Comparison of ENCODE assay signal across 1 cellular context in the genomic region with DNA sequence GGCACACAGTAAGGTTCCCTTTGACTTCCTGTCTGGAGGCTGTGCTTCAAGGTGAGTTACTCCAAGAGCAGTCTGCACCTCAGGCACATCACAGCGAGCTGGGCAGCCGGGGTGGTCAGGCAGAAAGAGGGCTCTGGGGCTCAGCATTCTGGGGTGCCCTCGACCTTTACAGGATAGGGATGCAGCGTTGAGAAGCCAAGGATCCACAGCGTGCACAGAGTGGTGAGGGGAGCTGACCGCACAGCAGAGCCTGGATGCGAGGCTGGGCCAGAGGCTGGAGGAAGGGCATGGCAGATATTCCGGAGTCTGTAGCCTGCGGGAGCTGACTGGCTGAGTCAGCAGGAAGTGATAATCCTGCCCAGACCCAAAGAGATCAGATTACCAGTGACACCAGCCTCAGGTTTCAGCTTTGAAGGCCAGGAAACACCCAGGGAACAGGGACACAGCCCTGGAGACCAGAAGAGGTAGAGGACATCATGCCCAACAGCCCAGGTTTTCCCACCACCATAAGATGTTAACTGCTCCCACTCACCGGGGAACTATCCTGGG.
TF ChIP-seq lines count a peak whose summit lies in the region.

No MANE protein-coding gene starts in this region.

TF ChIP-seq in K562, 482 proteins besides CTCF, POLR2A, EP300 and RAD21 (continued from another document and continues in another):
- TF ChIP-seq, protein P1, sequence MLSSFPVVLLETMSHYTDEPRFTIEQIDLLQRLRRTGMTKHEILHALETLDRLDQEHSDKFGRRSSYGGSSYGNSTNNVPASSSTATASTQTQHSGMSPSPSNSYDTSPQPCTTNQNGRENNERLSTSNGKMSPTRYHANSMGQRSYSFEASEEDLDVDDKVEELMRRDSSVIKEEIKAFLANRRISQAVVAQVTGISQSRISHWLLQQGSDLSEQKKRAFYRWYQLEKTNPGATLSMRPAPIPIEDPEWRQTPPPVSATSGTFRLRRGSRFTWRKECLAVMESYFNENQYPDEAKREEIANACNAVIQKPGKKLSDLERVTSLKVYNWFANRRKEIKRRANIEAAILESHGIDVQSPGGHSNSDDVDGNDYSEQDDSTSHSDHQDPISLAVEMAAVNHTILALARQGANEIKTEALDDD (IDR thresholded peaks at IDR 0.05) = 0 out of 2 replicates have a peak, but pooled peaks have one; percentile 17
- TF ChIP-seq NFYB (IDR thresholded peaks at IDR 0.05; ENCODE audit: extremely low read depth, insufficient read length) = peak; percentile 38
- no peak for TF ChIP-seq CHD1 (IDR thresholded peaks at IDR 0.05; ENCODE audit: low read length)
- TF ChIP-seq, protein P2, sequence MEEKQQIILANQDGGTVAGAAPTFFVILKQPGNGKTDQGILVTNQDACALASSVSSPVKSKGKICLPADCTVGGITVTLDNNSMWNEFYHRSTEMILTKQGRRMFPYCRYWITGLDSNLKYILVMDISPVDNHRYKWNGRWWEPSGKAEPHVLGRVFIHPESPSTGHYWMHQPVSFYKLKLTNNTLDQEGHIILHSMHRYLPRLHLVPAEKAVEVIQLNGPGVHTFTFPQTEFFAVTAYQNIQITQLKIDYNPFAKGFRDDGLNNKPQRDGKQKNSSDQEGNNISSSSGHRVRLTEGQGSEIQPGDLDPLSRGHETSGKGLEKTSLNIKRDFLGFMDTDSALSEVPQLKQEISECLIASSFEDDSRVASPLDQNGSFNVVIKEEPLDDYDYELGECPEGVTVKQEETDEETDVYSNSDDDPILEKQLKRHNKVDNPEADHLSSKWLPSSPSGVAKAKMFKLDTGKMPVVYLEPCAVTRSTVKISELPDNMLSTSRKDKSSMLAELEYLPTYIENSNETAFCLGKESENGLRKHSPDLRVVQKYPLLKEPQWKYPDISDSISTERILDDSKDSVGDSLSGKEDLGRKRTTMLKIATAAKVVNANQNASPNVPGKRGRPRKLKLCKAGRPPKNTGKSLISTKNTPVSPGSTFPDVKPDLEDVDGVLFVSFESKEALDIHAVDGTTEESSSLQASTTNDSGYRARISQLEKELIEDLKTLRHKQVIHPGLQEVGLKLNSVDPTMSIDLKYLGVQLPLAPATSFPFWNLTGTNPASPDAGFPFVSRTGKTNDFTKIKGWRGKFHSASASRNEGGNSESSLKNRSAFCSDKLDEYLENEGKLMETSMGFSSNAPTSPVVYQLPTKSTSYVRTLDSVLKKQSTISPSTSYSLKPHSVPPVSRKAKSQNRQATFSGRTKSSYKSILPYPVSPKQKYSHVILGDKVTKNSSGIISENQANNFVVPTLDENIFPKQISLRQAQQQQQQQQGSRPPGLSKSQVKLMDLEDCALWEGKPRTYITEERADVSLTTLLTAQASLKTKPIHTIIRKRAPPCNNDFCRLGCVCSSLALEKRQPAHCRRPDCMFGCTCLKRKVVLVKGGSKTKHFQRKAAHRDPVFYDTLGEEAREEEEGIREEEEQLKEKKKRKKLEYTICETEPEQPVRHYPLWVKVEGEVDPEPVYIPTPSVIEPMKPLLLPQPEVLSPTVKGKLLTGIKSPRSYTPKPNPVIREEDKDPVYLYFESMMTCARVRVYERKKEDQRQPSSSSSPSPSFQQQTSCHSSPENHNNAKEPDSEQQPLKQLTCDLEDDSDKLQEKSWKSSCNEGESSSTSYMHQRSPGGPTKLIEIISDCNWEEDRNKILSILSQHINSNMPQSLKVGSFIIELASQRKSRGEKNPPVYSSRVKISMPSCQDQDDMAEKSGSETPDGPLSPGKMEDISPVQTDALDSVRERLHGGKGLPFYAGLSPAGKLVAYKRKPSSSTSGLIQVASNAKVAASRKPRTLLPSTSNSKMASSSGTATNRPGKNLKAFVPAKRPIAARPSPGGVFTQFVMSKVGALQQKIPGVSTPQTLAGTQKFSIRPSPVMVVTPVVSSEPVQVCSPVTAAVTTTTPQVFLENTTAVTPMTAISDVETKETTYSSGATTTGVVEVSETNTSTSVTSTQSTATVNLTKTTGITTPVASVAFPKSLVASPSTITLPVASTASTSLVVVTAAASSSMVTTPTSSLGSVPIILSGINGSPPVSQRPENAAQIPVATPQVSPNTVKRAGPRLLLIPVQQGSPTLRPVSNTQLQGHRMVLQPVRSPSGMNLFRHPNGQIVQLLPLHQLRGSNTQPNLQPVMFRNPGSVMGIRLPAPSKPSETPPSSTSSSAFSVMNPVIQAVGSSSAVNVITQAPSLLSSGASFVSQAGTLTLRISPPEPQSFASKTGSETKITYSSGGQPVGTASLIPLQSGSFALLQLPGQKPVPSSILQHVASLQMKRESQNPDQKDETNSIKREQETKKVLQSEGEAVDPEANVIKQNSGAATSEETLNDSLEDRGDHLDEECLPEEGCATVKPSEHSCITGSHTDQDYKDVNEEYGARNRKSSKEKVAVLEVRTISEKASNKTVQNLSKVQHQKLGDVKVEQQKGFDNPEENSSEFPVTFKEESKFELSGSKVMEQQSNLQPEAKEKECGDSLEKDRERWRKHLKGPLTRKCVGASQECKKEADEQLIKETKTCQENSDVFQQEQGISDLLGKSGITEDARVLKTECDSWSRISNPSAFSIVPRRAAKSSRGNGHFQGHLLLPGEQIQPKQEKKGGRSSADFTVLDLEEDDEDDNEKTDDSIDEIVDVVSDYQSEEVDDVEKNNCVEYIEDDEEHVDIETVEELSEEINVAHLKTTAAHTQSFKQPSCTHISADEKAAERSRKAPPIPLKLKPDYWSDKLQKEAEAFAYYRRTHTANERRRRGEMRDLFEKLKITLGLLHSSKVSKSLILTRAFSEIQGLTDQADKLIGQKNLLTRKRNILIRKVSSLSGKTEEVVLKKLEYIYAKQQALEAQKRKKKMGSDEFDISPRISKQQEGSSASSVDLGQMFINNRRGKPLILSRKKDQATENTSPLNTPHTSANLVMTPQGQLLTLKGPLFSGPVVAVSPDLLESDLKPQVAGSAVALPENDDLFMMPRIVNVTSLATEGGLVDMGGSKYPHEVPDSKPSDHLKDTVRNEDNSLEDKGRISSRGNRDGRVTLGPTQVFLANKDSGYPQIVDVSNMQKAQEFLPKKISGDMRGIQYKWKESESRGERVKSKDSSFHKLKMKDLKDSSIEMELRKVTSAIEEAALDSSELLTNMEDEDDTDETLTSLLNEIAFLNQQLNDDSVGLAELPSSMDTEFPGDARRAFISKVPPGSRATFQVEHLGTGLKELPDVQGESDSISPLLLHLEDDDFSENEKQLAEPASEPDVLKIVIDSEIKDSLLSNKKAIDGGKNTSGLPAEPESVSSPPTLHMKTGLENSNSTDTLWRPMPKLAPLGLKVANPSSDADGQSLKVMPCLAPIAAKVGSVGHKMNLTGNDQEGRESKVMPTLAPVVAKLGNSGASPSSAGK (IDR thresholded peaks at IDR 0.05) = peak; percentile 68
- TF ChIP-seq RBFOX2 (IDR thresholded peaks at IDR 0.05; ENCODE audit: low read depth, low read length) = peak; percentile 53
- TF ChIP-seq CBX3 (IDR thresholded peaks at IDR 0.05; ENCODE audit: borderline replicate concordance in 1 of 2, low read length in 2 of 2) = peak in 1 of 2 experiments; percentile 68; a peak in 1 of 3 replicates
- no peak for TF ChIP-seq ETS2 (tag; IDR thresholded peaks at IDR 0.05; ENCODE audit: borderline replicate concordance, poor library complexity, severe bottlenecking)
- TF ChIP-seq TEAD4 (IDR thresholded peaks at IDR 0.05; ENCODE audit: low read length) = peak; percentile 33; the same call in 1 of the 2 replicates
- no peak for TF ChIP-seq TEAD4 (CRISPR knock-in tag; IDR thresholded peaks at IDR 0.05; ENCODE audit: borderline replicate concordance)
- TF ChIP-seq CBX1 (IDR thresholded peaks at IDR 0.05; ENCODE audit: low read depth) = 0 out of 2 replicates have a peak, but pooled peaks have one; percentile 46
- TF ChIP-seq FOXM1 (IDR thresholded peaks at IDR 0.05; ENCODE audit: low read depth) = 0 out of 2 replicates have a peak, but pooled peaks have one; percentile 21
- no peak for TF ChIP-seq FOXM1 (CRISPR knock-in tag; IDR thresholded peaks at IDR 0.05; ENCODE audit: low read depth)
- no peak for TF ChIP-seq ZNF668 (CRISPR knock-in tag; IDR thresholded peaks at IDR 0.05)
- no peak for TF ChIP-seq KAT8 (IDR thresholded peaks at IDR 0.05; ENCODE audit: low read depth)
- no peak for TF ChIP-seq SP2 (IDR thresholded peaks at IDR 0.05; ENCODE audit: extremely low read depth, low read depth, low read length, poor library complexity, severe bottlenecking)
- no peak for TF ChIP-seq ZFPM2 (CRISPR knock-in tag; IDR thresholded peaks at IDR 0.05)
- 0 out of 2 replicates have a peak, but pooled peaks have one; percentile 37 for TF ChIP-seq HDAC8 (tag; IDR thresholded peaks at IDR 0.05)
- no peak for TF ChIP-seq FIP1L1 (IDR thresholded peaks at IDR 0.05; ENCODE audit: low read depth, low read length, poor library complexity, severe bottlenecking)
- TF ChIP-seq, protein P3, sequence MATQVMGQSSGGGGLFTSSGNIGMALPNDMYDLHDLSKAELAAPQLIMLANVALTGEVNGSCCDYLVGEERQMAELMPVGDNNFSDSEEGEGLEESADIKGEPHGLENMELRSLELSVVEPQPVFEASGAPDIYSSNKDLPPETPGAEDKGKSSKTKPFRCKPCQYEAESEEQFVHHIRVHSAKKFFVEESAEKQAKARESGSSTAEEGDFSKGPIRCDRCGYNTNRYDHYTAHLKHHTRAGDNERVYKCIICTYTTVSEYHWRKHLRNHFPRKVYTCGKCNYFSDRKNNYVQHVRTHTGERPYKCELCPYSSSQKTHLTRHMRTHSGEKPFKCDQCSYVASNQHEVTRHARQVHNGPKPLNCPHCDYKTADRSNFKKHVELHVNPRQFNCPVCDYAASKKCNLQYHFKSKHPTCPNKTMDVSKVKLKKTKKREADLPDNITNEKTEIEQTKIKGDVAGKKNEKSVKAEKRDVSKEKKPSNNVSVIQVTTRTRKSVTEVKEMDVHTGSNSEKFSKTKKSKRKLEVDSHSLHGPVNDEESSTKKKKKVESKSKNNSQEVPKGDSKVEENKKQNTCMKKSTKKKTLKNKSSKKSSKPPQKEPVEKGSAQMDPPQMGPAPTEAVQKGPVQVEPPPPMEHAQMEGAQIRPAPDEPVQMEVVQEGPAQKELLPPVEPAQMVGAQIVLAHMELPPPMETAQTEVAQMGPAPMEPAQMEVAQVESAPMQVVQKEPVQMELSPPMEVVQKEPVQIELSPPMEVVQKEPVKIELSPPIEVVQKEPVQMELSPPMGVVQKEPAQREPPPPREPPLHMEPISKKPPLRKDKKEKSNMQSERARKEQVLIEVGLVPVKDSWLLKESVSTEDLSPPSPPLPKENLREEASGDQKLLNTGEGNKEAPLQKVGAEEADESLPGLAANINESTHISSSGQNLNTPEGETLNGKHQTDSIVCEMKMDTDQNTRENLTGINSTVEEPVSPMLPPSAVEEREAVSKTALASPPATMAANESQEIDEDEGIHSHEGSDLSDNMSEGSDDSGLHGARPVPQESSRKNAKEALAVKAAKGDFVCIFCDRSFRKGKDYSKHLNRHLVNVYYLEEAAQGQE (CRISPR knock-in tag; IDR thresholded peaks at IDR 0.05; ENCODE audit: low read depth) = no peak
- TF ChIP-seq CTBP1 (IDR thresholded peaks at IDR 0.05; ENCODE audit: borderline replicate concordance) = peak; percentile 74; the same call in 1 of the 2 replicates
- TF ChIP-seq ZNF699 (CRISPR knock-in tag; IDR thresholded peaks at IDR 0.05; ENCODE audit: insufficient replicate concordance) = no peak
- no peak for TF ChIP-seq ZNF766 (CRISPR knock-in tag; conservative IDR thresholded peaks at IDR 0.05)
- peak; percentile 11; the same call in 1 of the 2 replicates for TF ChIP-seq CREM (IDR thresholded peaks at IDR 0.05; ENCODE audit: low read depth)
- TF ChIP-seq NR2C1 (IDR thresholded peaks at IDR 0.05) = no peak
- TF ChIP-seq NR2C1 (tag; IDR thresholded peaks at IDR 0.05) = 0 out of 2 replicates have a peak, but pooled peaks have one; percentile 25
- TF ChIP-seq ATF7 (IDR thresholded peaks at IDR 0.05) = peak; percentile 57
- peak; percentile 19 for TF ChIP-seq MEIS2 (IDR thresholded peaks at IDR 0.05; ENCODE audit: partially characterized antibody)
- peak; percentile 71 for TF ChIP-seq DPF2 (IDR thresholded peaks at IDR 0.05)
- no peak for TF ChIP-seq CAMTA2 (CRISPR knock-in tag; conservative IDR thresholded peaks at IDR 0.05)
- no peak for TF ChIP-seq GTF2F1 (IDR thresholded peaks at IDR 0.05; ENCODE audit: low read depth, low read length)
- peak; percentile 54; the same call in 1 of the 2 replicates for TF ChIP-seq POLR2G (IDR thresholded peaks at IDR 0.05; ENCODE audit: low read depth, low read length)
- TF ChIP-seq HDAC2 (IDR thresholded peaks at IDR 0.05) = peak; percentile 35; the same call in 1 of the 2 replicates
- TF ChIP-seq, protein P4, sequence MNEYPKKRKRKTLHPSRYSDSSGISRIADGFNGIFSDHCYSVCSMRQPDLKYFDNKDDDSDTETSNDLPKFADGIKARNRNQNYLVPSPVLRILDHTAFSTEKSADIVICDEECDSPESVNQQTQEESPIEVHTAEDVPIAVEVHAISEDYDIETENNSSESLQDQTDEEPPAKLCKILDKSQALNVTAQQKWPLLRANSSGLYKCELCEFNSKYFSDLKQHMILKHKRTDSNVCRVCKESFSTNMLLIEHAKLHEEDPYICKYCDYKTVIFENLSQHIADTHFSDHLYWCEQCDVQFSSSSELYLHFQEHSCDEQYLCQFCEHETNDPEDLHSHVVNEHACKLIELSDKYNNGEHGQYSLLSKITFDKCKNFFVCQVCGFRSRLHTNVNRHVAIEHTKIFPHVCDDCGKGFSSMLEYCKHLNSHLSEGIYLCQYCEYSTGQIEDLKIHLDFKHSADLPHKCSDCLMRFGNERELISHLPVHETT (CRISPR knock-in tag; conservative IDR thresholded peaks at IDR 0.05 in 1 of 2, IDR thresholded peaks at IDR 0.05 in 1 of 2) = no peak
- no peak for TF ChIP-seq ZNF586 (CRISPR knock-in tag; conservative IDR thresholded peaks at IDR 0.05)
- no peak for TF ChIP-seq COPS2 (conservative IDR thresholded peaks at IDR 0.05)
- TF ChIP-seq ARID1B (IDR thresholded peaks at IDR 0.05) = peak; percentile 68
- no peak for TF ChIP-seq HCFC1 (IDR thresholded peaks at IDR 0.05; ENCODE audit: low read depth, low read length)
- no peak for TF ChIP-seq RBM15 (IDR thresholded peaks at IDR 0.05; ENCODE audit: insufficient read depth, low read length)
- TF ChIP-seq, protein P5, sequence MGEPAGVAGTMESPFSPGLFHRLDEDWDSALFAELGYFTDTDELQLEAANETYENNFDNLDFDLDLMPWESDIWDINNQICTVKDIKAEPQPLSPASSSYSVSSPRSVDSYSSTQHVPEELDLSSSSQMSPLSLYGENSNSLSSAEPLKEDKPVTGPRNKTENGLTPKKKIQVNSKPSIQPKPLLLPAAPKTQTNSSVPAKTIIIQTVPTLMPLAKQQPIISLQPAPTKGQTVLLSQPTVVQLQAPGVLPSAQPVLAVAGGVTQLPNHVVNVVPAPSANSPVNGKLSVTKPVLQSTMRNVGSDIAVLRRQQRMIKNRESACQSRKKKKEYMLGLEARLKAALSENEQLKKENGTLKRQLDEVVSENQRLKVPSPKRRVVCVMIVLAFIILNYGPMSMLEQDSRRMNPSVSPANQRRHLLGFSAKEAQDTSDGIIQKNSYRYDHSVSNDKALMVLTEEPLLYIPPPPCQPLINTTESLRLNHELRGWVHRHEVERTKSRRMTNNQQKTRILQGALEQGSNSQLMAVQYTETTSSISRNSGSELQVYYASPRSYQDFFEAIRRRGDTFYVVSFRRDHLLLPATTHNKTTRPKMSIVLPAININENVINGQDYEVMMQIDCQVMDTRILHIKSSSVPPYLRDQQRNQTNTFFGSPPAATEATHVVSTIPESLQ (CRISPR knock-in tag; IDR thresholded peaks at IDR 0.05) = no peak
- peak in 1 of 2 experiments; percentile 52; a peak in 1 of 4 replicates for TF ChIP-seq TRIM24 (IDR thresholded peaks at IDR 0.05)
- TF ChIP-seq, protein P6, sequence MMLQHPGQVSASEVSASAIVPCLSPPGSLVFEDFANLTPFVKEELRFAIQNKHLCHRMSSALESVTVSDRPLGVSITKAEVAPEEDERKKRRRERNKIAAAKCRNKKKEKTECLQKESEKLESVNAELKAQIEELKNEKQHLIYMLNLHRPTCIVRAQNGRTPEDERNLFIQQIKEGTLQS (IDR thresholded peaks at IDR 0.05) = peak; percentile 58; the same call in 1 of the 2 replicates
- TF ChIP-seq, protein P6 (CRISPR knock-in tag; conservative IDR thresholded peaks at IDR 0.05) = no peak
